In genomic region chr4:4763815-4764202, GRCh38 we compare ENCODE assay signal across 2 cellular contexts.
TF ChIP-seq lines count a peak whose summit lies in the region.

No MANE protein-coding gene starts in this region.

TF ChIP-seq in GM23338, 12 proteins besides CTCF, POLR2A, EP300 and RAD21 (continued from another document):
- TF ChIP-seq, protein P1, sequence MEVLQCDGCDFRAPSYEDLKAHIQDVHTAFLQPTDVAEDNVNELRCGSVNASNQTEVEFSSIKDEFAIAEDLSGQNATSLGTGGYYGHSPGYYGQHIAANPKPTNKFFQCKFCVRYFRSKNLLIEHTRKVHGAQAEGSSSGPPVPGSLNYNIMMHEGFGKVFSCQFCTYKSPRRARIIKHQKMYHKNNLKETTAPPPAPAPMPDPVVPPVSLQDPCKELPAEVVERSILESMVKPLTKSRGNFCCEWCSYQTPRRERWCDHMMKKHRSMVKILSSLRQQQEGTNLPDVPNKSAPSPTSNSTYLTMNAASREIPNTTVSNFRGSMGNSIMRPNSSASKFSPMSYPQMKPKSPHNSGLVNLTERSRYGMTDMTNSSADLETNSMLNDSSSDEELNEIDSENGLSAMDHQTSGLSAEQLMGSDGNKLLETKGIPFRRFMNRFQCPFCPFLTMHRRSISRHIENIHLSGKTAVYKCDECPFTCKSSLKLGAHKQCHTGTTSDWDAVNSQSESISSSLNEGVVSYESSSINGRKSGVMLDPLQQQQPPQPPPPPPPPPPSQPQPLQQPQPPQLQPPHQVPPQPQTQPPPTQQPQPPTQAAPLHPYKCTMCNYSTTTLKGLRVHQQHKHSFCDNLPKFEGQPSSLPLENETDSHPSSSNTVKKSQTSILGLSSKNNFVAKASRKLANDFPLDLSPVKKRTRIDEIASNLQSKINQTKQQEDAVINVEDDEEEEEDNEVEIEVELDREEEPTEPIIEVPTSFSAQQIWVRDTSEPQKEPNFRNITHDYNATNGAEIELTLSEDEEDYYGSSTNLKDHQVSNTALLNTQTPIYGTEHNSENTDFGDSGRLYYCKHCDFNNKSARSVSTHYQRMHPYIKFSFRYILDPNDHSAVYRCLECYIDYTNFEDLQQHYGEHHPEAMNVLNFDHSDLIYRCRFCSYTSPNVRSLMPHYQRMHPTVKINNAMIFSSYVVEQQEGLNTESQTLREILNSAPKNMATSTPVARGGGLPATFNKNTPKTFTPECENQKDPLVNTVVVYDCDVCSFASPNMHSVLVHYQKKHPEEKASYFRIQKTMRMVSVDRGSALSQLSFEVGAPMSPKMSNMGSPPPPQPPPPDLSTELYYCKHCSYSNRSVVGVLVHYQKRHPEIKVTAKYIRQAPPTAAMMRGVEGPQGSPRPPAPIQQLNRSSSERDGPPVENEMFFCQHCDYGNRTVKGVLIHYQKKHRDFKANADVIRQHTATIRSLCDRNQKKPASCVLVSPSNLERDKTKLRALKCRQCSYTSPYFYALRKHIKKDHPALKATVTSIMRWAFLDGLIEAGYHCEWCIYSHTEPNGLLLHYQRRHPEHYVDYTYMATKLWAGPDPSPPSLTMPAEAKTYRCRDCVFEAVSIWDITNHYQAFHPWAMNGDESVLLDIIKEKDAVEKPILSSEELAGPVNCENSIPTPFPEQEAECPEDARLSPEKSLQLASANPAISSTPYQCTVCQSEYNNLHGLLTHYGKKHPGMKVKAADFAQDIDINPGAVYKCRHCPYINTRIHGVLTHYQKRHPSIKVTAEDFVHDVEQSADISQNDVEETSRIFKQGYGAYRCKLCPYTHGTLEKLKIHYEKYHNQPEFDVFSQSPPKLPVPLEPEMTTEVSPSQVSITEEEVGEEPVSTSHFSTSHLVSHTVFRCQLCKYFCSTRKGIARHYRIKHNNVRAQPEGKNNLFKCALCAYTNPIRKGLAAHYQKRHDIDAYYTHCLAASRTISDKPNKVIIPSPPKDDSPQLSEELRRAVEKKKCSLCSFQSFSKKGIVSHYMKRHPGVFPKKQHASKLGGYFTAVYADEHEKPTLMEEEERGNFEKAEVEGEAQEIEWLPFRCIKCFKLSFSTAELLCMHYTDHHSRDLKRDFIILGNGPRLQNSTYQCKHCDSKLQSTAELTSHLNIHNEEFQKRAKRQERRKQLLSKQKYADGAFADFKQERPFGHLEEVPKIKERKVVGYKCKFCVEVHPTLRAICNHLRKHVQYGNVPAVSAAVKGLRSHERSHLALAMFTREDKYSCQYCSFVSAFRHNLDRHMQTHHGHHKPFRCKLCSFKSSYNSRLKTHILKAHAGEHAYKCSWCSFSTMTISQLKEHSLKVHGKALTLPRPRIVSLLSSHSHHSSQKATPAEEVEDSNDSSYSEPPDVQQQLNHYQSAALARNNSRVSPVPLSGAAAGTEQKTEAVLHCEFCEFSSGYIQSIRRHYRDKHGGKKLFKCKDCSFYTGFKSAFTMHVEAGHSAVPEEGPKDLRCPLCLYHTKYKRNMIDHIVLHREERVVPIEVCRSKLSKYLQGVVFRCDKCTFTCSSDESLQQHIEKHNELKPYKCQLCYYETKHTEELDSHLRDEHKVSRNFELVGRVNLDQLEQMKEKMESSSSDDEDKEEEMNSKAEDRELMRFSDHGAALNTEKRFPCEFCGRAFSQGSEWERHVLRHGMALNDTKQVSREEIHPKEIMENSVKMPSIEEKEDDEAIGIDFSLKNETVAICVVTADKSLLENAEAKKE (CRISPR knock-in tag; IDR thresholded peaks at IDR 0.05), result no peak
- TF ChIP-seq ZNF331 (CRISPR knock-in tag; IDR thresholded peaks at IDR 0.05; ENCODE audit: low read depth) (no peak), JUNB (IDR thresholded peaks at IDR 0.05; ENCODE audit: unreplicated experiment) (no peak), ETS1 (IDR thresholded peaks at IDR 0.05) (no peak), CREB1 (CRISPR knock-in tag; IDR thresholded peaks at IDR 0.05; ENCODE audit: low read depth) (no peak), REST (IDR thresholded peaks at IDR 0.05; ENCODE audit: unreplicated experiment) (no peak), EZH2 (IDR thresholded peaks at IDR 0.05; ENCODE audit: low read depth, unreplicated experiment) (no peak), EZH2phosphoT487 (IDR thresholded peaks at IDR 0.05; ENCODE audit: unreplicated experiment) (no peak), NANOG (IDR thresholded peaks at IDR 0.05; ENCODE audit: borderline replicate concordance) (no peak), POLR2AphosphoS5 (IDR thresholded peaks at IDR 0.05; ENCODE audit: low read depth) (no peak)
TF ChIP-seq in GM23338: peak in this region for 0.

TF ChIP-seq in SK-N-SH, 30 proteins besides CTCF, POLR2A, EP300 and RAD21 (continued from another document):
- no peak for TF ChIP-seq IRF3 (IDR thresholded peaks at IDR 0.05; ENCODE audit: low read depth, low read length)
- no peak for TF ChIP-seq MXI1 (IDR thresholded peaks at IDR 0.05; ENCODE audit: low read depth, low read length)
- TF ChIP-seq, protein P2, sequence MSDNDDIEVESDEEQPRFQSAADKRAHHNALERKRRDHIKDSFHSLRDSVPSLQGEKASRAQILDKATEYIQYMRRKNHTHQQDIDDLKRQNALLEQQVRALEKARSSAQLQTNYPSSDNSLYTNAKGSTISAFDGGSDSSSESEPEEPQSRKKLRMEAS (IDR thresholded peaks at IDR 0.05; ENCODE audit: low read depth), result no peak
- TF ChIP-seq NFIC (IDR thresholded peaks at IDR 0.05; ENCODE audit: borderline replicate concordance), result no peak
- TF ChIP-seq RCOR1 (IDR thresholded peaks at IDR 0.05; ENCODE audit: low read length), result no peak
- no peak for TF ChIP-seq TCF12 (IDR thresholded peaks at IDR 0.05)
- TF ChIP-seq POLR2AphosphoS5 (IDR thresholded peaks at IDR 0.05; ENCODE audit: low read depth, low read length), result no peak
- no peak for TF ChIP-seq GABPA (IDR thresholded peaks at IDR 0.05; ENCODE audit: low read depth)
- no peak for TF ChIP-seq TAF1 (IDR thresholded peaks at IDR 0.05; ENCODE audit: borderline replicate concordance, low read depth, low read length)
- TF ChIP-seq TEAD4 (IDR thresholded peaks at IDR 0.05; ENCODE audit: borderline replicate concordance, insufficient read depth), result no peak
- no peak for TF ChIP-seq ZBTB33 (IDR thresholded peaks at IDR 0.05; ENCODE audit: borderline replicate concordance, low read depth)
- TF ChIP-seq RXRA (IDR thresholded peaks at IDR 0.05; ENCODE audit: borderline replicate concordance, low read depth), result no peak
